ENCODE assay signal across 1 cellular context in genomic region chr6:33907227-33907626, GRCh38.
TF ChIP-seq lines count a peak whose summit lies in the region.

No MANE protein-coding gene starts in this region.

TF ChIP-seq in HepG2, 621 proteins besides CTCF, POLR2A, EP300 and RAD21:
- no peak for TF ChIP-seq ZNF775 (CRISPR knock-in tag; IDR thresholded peaks at IDR 0.05; ENCODE audit: borderline replicate concordance)
- TF ChIP-seq ZNF891 (CRISPR knock-in tag; IDR thresholded peaks at IDR 0.05), result 0 out of 2 replicates have a peak, but pooled peaks have one; percentile 39
- peak; percentile 46; the same call in 1 of the 2 replicates for TF ChIP-seq EED (CRISPR knock-in tag; IDR thresholded peaks at IDR 0.05)
